In genomic region chr22:45295492-45295891, GRCh38 we compare ENCODE assay signal across 20 cellular contexts. TPM values are rescaled to one million over a fixed set of nuclear protein-coding genes. Genes with fewer than 3 reads are reported as not detected.
DNase-seq lines count a peak whose midpoint lies in the region; ATAC-seq, FAIRE-seq and TF ChIP-seq lines count a peak whose summit lies in the region.
"Had no signal": no experiment of that assay in that cellular context is flagged by ENCODE, and none has a peak within 500 bp of the region (broad histone marks: within the 10 kb centered on the region; RNA-seq: fewer than 3 reads in every experiment).

No MANE protein-coding gene starts in this region.

- peak overlapping the region in 9 of 11 experiments; percentile 60 to 94 (median 76); a peak in 16 of 22 replicates for H3K27ac ChIP-seq in BLaER1 treated with 17β-estradiol and CSF1 and Interleukin-3, amounts not matched to agents 10 nM and 100 nM
- peak overlapping the region; percentile 40 for H3K27ac ChIP-seq in naive thymus-derived CD4-positive, alpha-beta T cell (ENCODE audit: low read depth, low read length)
- H3K27ac ChIP-seq: KMS-11, PC-9, SJCRH30 had no signal

- H3K9me3 ChIP-seq in BLaER1 treated with 17β-estradiol and CSF1 and Interleukin-3, amounts not matched to agents 10 nM and 100 nM (replicated peaks in 1 of 11): peaks cover 0 to 8% (median 0%) of the 10 kb centered on the region in 11 experiments; a peak in 2 of 22 replicates
- no peaks in the 10 kb centered on the region for H3K9me3 ChIP-seq in naive thymus-derived CD4-positive, alpha-beta T cell (ENCODE audit: control insufficient read depth in 2 of 3, low read length in 3 of 3)
- H3K9me3 ChIP-seq: SJCRH30 had no signal

- peaks cover 39% of the 10 kb centered on the region for H3K4me1 Mint-ChIP-seq in activated naive CD4-positive, alpha-beta T cell treated with anti-CD3 and anti-CD28 coated beads, Interleukin-2, amount 10 ng/mL, durations not matched to agents 7 days and 5 days
- peaks cover 14 to 21% (median 18%) of the 10 kb centered on the region in 3 donors for H3K4me1 Mint-ChIP-seq in IgD-negative memory B cell
- peaks cover 12 to 43% (median 25%) of the 10 kb centered on the region in 7 donors for H3K4me1 Mint-ChIP-seq in naive thymus-derived CD4-positive, alpha-beta T cell

- POLR2A ChIA-PET in naive thymus-derived CD4-positive, alpha-beta T cell (lab: Charles Lee): interaction anchor here (7.7 kb wide), 1 partner anchor 14 kb away, joined by 73 read pairs; the partner anchor contains the start of gene FAM118A

- peak overlapping the region in 2 of 10 experiments; percentile 28 to 31; a peak in 2 of 20 replicates for H3K4me3 ChIP-seq in BLaER1 treated with 17β-estradiol and CSF1 and Interleukin-3, amounts not matched to agents 10 nM and 100 nM
- H3K4me3 ChIP-seq in naive thymus-derived CD4-positive, alpha-beta T cell (ENCODE audit: low read length): no peak overlapping the region
- H3K4me3 ChIP-seq: PC-9, SJCRH30 had no signal

- DNase-seq in activated naive CD4-positive, alpha-beta T cell treated with anti-CD3 and anti-CD28 coated beads, Interleukin-2, amount 10 ng/mL, durations not matched to agents 7 days and 5 days: no peak
- DNase-seq in activated naive CD4-positive, alpha-beta T cell treated with anti-CD3 and anti-CD28 coated beads, Interleukin-2, amount 50 U/mL, for 16 hours: no peak
- DNase-seq in naive thymus-derived CD4-positive, alpha-beta T cell: no peak
- DNase-seq in GM10266 (ENCODE audit: extremely low spot score) (no peak), frontal cortex (ENCODE audit: low spot score in 2 of 2) (no peak)
- DNase-seq: GDM1, NCI-H1105, NCI-H146, NCI-H2029, NCI-H2227 treated with DMSO at 0.1 percent for 48 hours, NCI-H510A, PC-9, SJCRH30 had no signal

- intact Hi-C loops in naive thymus-derived CD4-positive, alpha-beta T cell (cut with micrococcal nuclease): no loop called here

- H3K36me3 ChIP-seq in BLaER1 treated with 17β-estradiol and CSF1 and Interleukin-3, amounts not matched to agents 10 nM and 100 nM: no peaks in the 10 kb centered on the region
- H3K36me3 ChIP-seq in naive thymus-derived CD4-positive, alpha-beta T cell (ENCODE audit: control insufficient read depth in 2 of 3, insufficient read depth in 3 of 3, low read length in 3 of 3): no peaks in the 10 kb centered on the region
- H3K36me3 ChIP-seq: SJCRH30 had no signal

- peak overlapping the region; percentile 73 for H3K27ac Mint-ChIP-seq in activated naive CD4-positive, alpha-beta T cell treated with anti-CD3 and anti-CD28 coated beads, Interleukin-2, amount 10 ng/mL, durations not matched to agents 7 days and 5 days
- H3K27ac Mint-ChIP-seq in IgD-negative memory B cell: peak overlapping the region in 2 of 3 donors; percentile 43 to 75
- peak overlapping the region; percentile 5 to 97 (median 82) for H3K27ac Mint-ChIP-seq in naive thymus-derived CD4-positive, alpha-beta T cell

- no peak overlapping the region for H3K4me3 Mint-ChIP-seq in activated naive CD4-positive, alpha-beta T cell treated with anti-CD3 and anti-CD28 coated beads, Interleukin-2, amount 10 ng/mL, durations not matched to agents 7 days and 5 days
- peak overlapping the region in 1 of 4 donors; percentile 33 for H3K4me3 Mint-ChIP-seq in IgD-negative memory B cell
- H3K4me3 Mint-ChIP-seq in naive thymus-derived CD4-positive, alpha-beta T cell: peak overlapping the region in 3 of 10 donors; percentile 39 to 66 (median 66)

- peaks cover 52 to 99% (median 83%) of the 10 kb centered on the region in 10 experiments for H3K4me1 ChIP-seq in BLaER1 treated with 17β-estradiol and CSF1 and Interleukin-3, amounts not matched to agents 10 nM and 100 nM
- peaks cover 14 to 20% of the 10 kb centered on the region in 2 donors for H3K4me1 ChIP-seq in naive thymus-derived CD4-positive, alpha-beta T cell (ENCODE audit: control insufficient read depth in 2 of 2, insufficient read depth in 2 of 2, low read length in 2 of 2)
- H3K4me1 ChIP-seq: SJCRH30 had no signal

- ATAC-seq in naive thymus-derived CD4-positive, alpha-beta T cell: no peak

- H3K27me3 Mint-ChIP-seq in activated naive CD4-positive, alpha-beta T cell treated with anti-CD3 and anti-CD28 coated beads, Interleukin-2, amount 10 ng/mL, durations not matched to agents 7 days and 5 days: peaks cover 8% of the 10 kb centered on the region
- no peaks in the 10 kb centered on the region for H3K27me3 Mint-ChIP-seq in IgD-negative memory B cell
- no peaks in the 10 kb centered on the region for H3K27me3 Mint-ChIP-seq in naive thymus-derived CD4-positive, alpha-beta T cell

- no peaks in the 10 kb centered on the region for H3K27me3 ChIP-seq in BLaER1 treated with 17β-estradiol and CSF1 and Interleukin-3, amounts not matched to agents 10 nM and 100 nM
- H3K27me3 ChIP-seq in naive thymus-derived CD4-positive, alpha-beta T cell (ENCODE audit: control insufficient read depth in 2 of 2, insufficient read depth in 2 of 2, low read length in 2 of 2): no peaks in the 10 kb centered on the region
- H3K27me3 ChIP-seq: SJCRH30 had no signal

- H3K4me2 ChIP-seq in BLaER1 treated with 17β-estradiol and CSF1 and Interleukin-3, amounts not matched to agents 10 nM and 100 nM: peak overlapping the region; percentile 64 to 87 (median 83); a peak in 19 of 22 replicates
- H3K4me2 ChIP-seq: KMS-11, PC-9 had no signal

- H3K9me3 Mint-ChIP-seq in activated naive CD4-positive, alpha-beta T cell treated with anti-CD3 and anti-CD28 coated beads, Interleukin-2, amount 10 ng/mL, durations not matched to agents 7 days and 5 days: no peaks in the 10 kb centered on the region
- no peaks in the 10 kb centered on the region for H3K9me3 Mint-ChIP-seq in IgD-negative memory B cell
- H3K9me3 Mint-ChIP-seq in naive thymus-derived CD4-positive, alpha-beta T cell: no peaks in the 10 kb centered on the region

- H4K20me1 ChIP-seq in BLaER1 treated with 17β-estradiol and CSF1 and Interleukin-3, amounts not matched to agents 10 nM and 100 nM: no peaks in the 10 kb centered on the region

- CTCF ChIA-PET in activated naive CD4-positive, alpha-beta T cell treated with anti-CD3 and anti-CD28 coated beads, Interleukin-2, amount 10 ng/mL, durations not matched to agents 7 days and 5 days (lab: Charles Lee): no interaction called here
- CTCF ChIA-PET in naive thymus-derived CD4-positive, alpha-beta T cell (lab: Charles Lee): interaction anchor here (0.7 kb wide), 1 partner anchor 155 kb away, joined by 3 read pairs; no protein-coding TSS in a partner anchor

- H3K36me3 Mint-ChIP-seq in activated naive CD4-positive, alpha-beta T cell treated with anti-CD3 and anti-CD28 coated beads, Interleukin-2, amount 10 ng/mL, durations not matched to agents 7 days and 5 days: no peaks in the 10 kb centered on the region
- no peaks in the 10 kb centered on the region for H3K36me3 Mint-ChIP-seq in IgD-negative memory B cell
- H3K36me3 Mint-ChIP-seq in naive thymus-derived CD4-positive, alpha-beta T cell: no peaks in the 10 kb centered on the region

- FAIRE-seq in frontal cortex (lab: Jason Lieb, UNC): no peak
- FAIRE-seq: A204.1, HTR-8/SVneo had no signal

- TF ChIP-seq CTCF in GM10266 (IDR thresholded peaks at IDR 0.05; ENCODE audit: control insufficient read depth, insufficient read depth, low read depth, missing control alignments): no peak

- H3K9ac ChIP-seq in BLaER1 treated with 17β-estradiol and CSF1 and Interleukin-3, amounts not matched to agents 10 nM and 100 nM: peak overlapping the region in 8 of 11 experiments; percentile 5 to 70 (median 61); a peak in 11 of 22 replicates
- H3K9ac ChIP-seq: KMS-11 had no signal

RNA-seq across cellular contexts. Expression of gene UPK3A, which starts 10.7 kb away (rescaled TPM):
- 1.5 TPM for polyA plus RNA-seq in IgD-negative memory B cell
- under 1 TPM in 1 of 5 experiments, not detected in 4; 0.61 TPM for total RNA-seq in naive thymus-derived CD4-positive, alpha-beta T cell
- polyA plus RNA-seq in naive thymus-derived CD4-positive, alpha-beta T cell: under 1 TPM in 1 of 2 donors, not detected in 1; 0.25 TPM
- total RNA-seq in frontal cortex: not detected
- total RNA-seq: Daoy, H4, SJCRH30 had no signal

RNA-seq across cellular contexts. Expression of gene FAM118A, which starts 14.2 kb away (rescaled TPM):
- 24.0 TPM for polyA plus RNA-seq in IgD-negative memory B cell
- 100 to 1,000 TPM in 4 of 5 experiments, 10 to 100 TPM in 1; 61.3 to 216 (median 111) TPM for total RNA-seq in naive thymus-derived CD4-positive, alpha-beta T cell
- 10 to 100 TPM; 54.0 to 81.6 TPM for polyA plus RNA-seq in naive thymus-derived CD4-positive, alpha-beta T cell
- 14.3 TPM for total RNA-seq in frontal cortex

RNA-seq across cellular contexts. Expression of gene KIAA0930, which starts 54.8 kb away (rescaled TPM):
- polyA plus RNA-seq in IgD-negative memory B cell: 3.3 TPM
- total RNA-seq in naive thymus-derived CD4-positive, alpha-beta T cell: 10 to 100 TPM; 13.2 to 58.2 (median 27.9) TPM
- polyA plus RNA-seq in naive thymus-derived CD4-positive, alpha-beta T cell: 1 to 10 TPM; 2.3 to 2.5 TPM
- 52.6 TPM for total RNA-seq in frontal cortex
